21 cellular contexts compared by ENCODE assay signal in genomic region chr11:94751806-94752205, GRCh38. TPM values are rescaled to one million over a fixed set of nuclear protein-coding genes. Genes with fewer than 3 reads are reported as not detected.
DNase-seq lines count a peak whose midpoint lies in the region; ATAC-seq and TF ChIP-seq lines count a peak whose summit lies in the region.
"Had no signal": no experiment of that assay in that cellular context is flagged by ENCODE, and none has a peak within 500 bp of the region (broad histone marks: within the 10 kb centered on the region; RNA-seq: fewer than 3 reads in every experiment).

No MANE protein-coding gene starts in this region.

- no peak for DNase-seq in heart left ventricle
- DNase-seq in Right ventricle myocardium superior: no peak
- no peak for DNase-seq in esophagus muscularis mucosa (ENCODE audit: extremely low spot score)
- no peak for DNase-seq in neural crest cell (ENCODE audit: low read depth, low spot score)
- no peak for DNase-seq in testis
- no peak for DNase-seq in HUDEP-2 (lab: John Stamatoyannopoulos, UW; ENCODE audit: unreplicated experiment in 76 of 76)
- no peak for DNase-seq in activated T-helper 2 cell treated with anti-CD3 and anti-CD28 coated beads, Interferon-gamma antibody, Interleukin-2, Interleukin-4, amounts not matched to agents 10 μg/mL and 5 μg/mL and 100 μg/mL, durations not matched to agents 14 hours and 24 hours and 36 hours (ENCODE audit: low spot score)
- DNase-seq: Caco-2; endodermal cell; NCI-H1436 treated with DMSO at 0.1 percent for 48 hours; NCI-H524 treated with DMSO at 0.1 percent for 48 hours; nephron progenitor cell; RPMI8226; SK-N-SH; stimulated activated CD4-positive, alpha-beta T cell treated with anti-CD3 and anti-CD28 coated beads, Interleukin-2, amount 100 ng/mL, for 24 hours; thyroid gland had no signal

- H3K27me3 Mint-ChIP-seq in neural crest cell (ENCODE audit: low read depth): no peaks in the 10 kb centered on the region
- H3K27me3 Mint-ChIP-seq in activated T-helper 2 cell treated with anti-CD3 and anti-CD28 coated beads, Interferon-gamma antibody, Interleukin-2, Interleukin-4, amounts not matched to agents 10 μg/mL and 5 μg/mL and 100 μg/mL, durations not matched to agents 14 hours and 24 hours and 36 hours (ENCODE audit: low read depth): peaks cover 27% of the 10 kb centered on the region

- H3K36me3 ChIP-seq in heart left ventricle: no peaks in the 10 kb centered on the region
- H3K36me3 ChIP-seq in esophagus muscularis mucosa: no peaks in the 10 kb centered on the region
- no peaks in the 10 kb centered on the region for H3K36me3 ChIP-seq in testis (ENCODE audit: low read depth, missing control alignments)
- H3K36me3 ChIP-seq: BLaER1, thyroid gland had no signal

- H3K36me3 Mint-ChIP-seq in neural crest cell (ENCODE audit: low read depth): no peaks in the 10 kb centered on the region
- no peaks in the 10 kb centered on the region for H3K36me3 Mint-ChIP-seq in activated T-helper 2 cell treated with anti-CD3 and anti-CD28 coated beads, Interferon-gamma antibody, Interleukin-2, Interleukin-4, amounts not matched to agents 10 μg/mL and 5 μg/mL and 100 μg/mL, durations not matched to agents 14 hours and 24 hours and 36 hours (ENCODE audit: low read depth)
- H3K36me3 Mint-ChIP-seq: stimulated activated memory B cell treated with anti-CD40 and anti-IgM and Interleukin-4, amounts not matched to agents 10 μg/mL and 1 μg/mL and 100 μg/mL, for 72 hours had no signal

- no peak for TF ChIP-seq EP300 in esophagus muscularis mucosa (IDR thresholded peaks at IDR 0.05)

- H3K9me3 ChIP-seq in heart left ventricle (no peaks in the 10 kb centered on the region), esophagus muscularis mucosa (no peaks in the 10 kb centered on the region), testis (no peaks in the 10 kb centered on the region)
- H3K9me3 ChIP-seq: BLaER1, Caco-2, SK-N-SH, thyroid gland had no signal

- intact Hi-C loops in heart left ventricle (cut with DNase I): loop anchor here in 2 of 10 donors (2.0 to 5.0 kb wide), 2 partner anchors 95 to 109 kb away; no protein-coding TSS in a partner anchor
- intact Hi-C loops in Right ventricle myocardium superior (cut with DNase I): no loop called here
- intact Hi-C loops in esophagus muscularis mucosa (cut with DNase I): no loop called here
- intact Hi-C loops in testis (cut with DNase I; ENCODE audit: low total_unique reads): no loop called here
- intact Hi-C loops in activated T-helper 2 cell treated with anti-CD3 and anti-CD28 coated beads, Interferon-gamma antibody, Interleukin-2, Interleukin-4, amounts not matched to agents 10 μg/mL and 5 μg/mL and 100 μg/mL, durations not matched to agents 14 hours and 24 hours and 36 hours (cut with micrococcal nuclease): no loop called here

- ATAC-seq in heart left ventricle: no peak
- ATAC-seq in Right ventricle myocardium superior (ENCODE audit: poor library complexity): no peak
- no peak for ATAC-seq in HG03342 (IDR thresholded peaks at IDR 0.05; ENCODE audit: unreplicated experiment)
- ATAC-seq: activated T-helper 17 cell treated with anti-CD3 and anti-CD28 coated beads, Interleukin-2, amount 50 U/mL, for 72 hours; GM23338; stimulated activated memory B cell treated with anti-CD40 and anti-IgM and Interleukin-4, amounts not matched to agents 10 μg/mL and 1 μg/mL and 100 μg/mL, for 72 hours had no signal

- no peaks in the 10 kb centered on the region for H3K9me3 Mint-ChIP-seq in neural crest cell
- H3K9me3 Mint-ChIP-seq in activated T-helper 2 cell treated with anti-CD3 and anti-CD28 coated beads, Interferon-gamma antibody, Interleukin-2, Interleukin-4, amounts not matched to agents 10 μg/mL and 5 μg/mL and 100 μg/mL, durations not matched to agents 14 hours and 24 hours and 36 hours: no peaks in the 10 kb centered on the region
- H3K9me3 Mint-ChIP-seq: activated T-helper 17 cell treated with anti-CD3 and anti-CD28 coated beads, Interleukin-2, amount 50 U/mL, for 72 hours; endodermal cell; GM23338; nephron progenitor cell; stimulated activated memory B cell treated with anti-CD40 and anti-IgM and Interleukin-4, amounts not matched to agents 10 μg/mL and 1 μg/mL and 100 μg/mL, for 72 hours had no signal

- no peak for TF ChIP-seq POLR2A in heart left ventricle (IDR thresholded peaks at IDR 0.05)
- no peak for TF ChIP-seq POLR2A in esophagus muscularis mucosa (IDR thresholded peaks at IDR 0.05; ENCODE audit: low read depth)
- TF ChIP-seq POLR2A in testis (IDR thresholded peaks at IDR 0.05): no peak

- H3K4me3 Mint-ChIP-seq in neural crest cell: no peak overlapping the region
- no peak overlapping the region for H3K4me3 Mint-ChIP-seq in activated T-helper 2 cell treated with anti-CD3 and anti-CD28 coated beads, Interferon-gamma antibody, Interleukin-2, Interleukin-4, amounts not matched to agents 10 μg/mL and 5 μg/mL and 100 μg/mL, durations not matched to agents 14 hours and 24 hours and 36 hours (ENCODE audit: low read depth)
- H3K4me3 Mint-ChIP-seq: activated T-helper 17 cell treated with anti-CD3 and anti-CD28 coated beads, Interleukin-2, amount 50 U/mL, for 72 hours; endodermal cell; GM23338; nephron progenitor cell; stimulated activated memory B cell treated with anti-CD40 and anti-IgM and Interleukin-4, amounts not matched to agents 10 μg/mL and 1 μg/mL and 100 μg/mL, for 72 hours had no signal

- TF ChIP-seq CTCF in heart left ventricle (IDR thresholded peaks at IDR 0.05) (no peak), esophagus muscularis mucosa (IDR thresholded peaks at IDR 0.05) (no peak), neural crest cell (conservative IDR thresholded peaks at IDR 0.05) (no peak), testis (IDR thresholded peaks at IDR 0.05) (no peak)

- peak overlapping the region in 9 of 12 donors; percentile 28 to 80 (median 58) for H3K27ac ChIP-seq in heart left ventricle
- H3K27ac ChIP-seq in esophagus muscularis mucosa (replicated peaks in 1 of 4): peak overlapping the region; percentile 76 to 82 (median 80)
- H3K27ac ChIP-seq in testis: no peak overlapping the region
- H3K27ac ChIP-seq: BLaER1, thyroid gland had no signal

- no peak overlapping the region for H3K4me3 ChIP-seq in heart left ventricle
- H3K4me3 ChIP-seq in esophagus muscularis mucosa: peak overlapping the region in 2 of 4 donors; percentile 11 to 14
- H3K4me3 ChIP-seq in testis: no peak overlapping the region
- H3K4me3 ChIP-seq: BLaER1, GM23338, thyroid gland had no signal

- H3K4me1 ChIP-seq in heart left ventricle: peaks cover 0 to 31% (median 14%) of the 10 kb centered on the region in 12 donors
- peaks cover 26 to 69% (median 55%) of the 10 kb centered on the region in 4 donors for H3K4me1 ChIP-seq in esophagus muscularis mucosa
- no peaks in the 10 kb centered on the region for H3K4me1 ChIP-seq in testis

- H3K27ac Mint-ChIP-seq in neural crest cell (ENCODE audit: unreplicated experiment): peak overlapping the region; percentile 47
- no peak overlapping the region for H3K27ac Mint-ChIP-seq in activated T-helper 2 cell treated with anti-CD3 and anti-CD28 coated beads, Interferon-gamma antibody, Interleukin-2, Interleukin-4, amounts not matched to agents 10 μg/mL and 5 μg/mL and 100 μg/mL, durations not matched to agents 14 hours and 24 hours and 36 hours
- H3K27ac Mint-ChIP-seq: activated T-helper 17 cell treated with anti-CD3 and anti-CD28 coated beads, Interleukin-2, amount 50 U/mL, for 72 hours; endodermal cell; GM23338; nephron progenitor cell; stimulated activated memory B cell treated with anti-CD40 and anti-IgM and Interleukin-4, amounts not matched to agents 10 μg/mL and 1 μg/mL and 100 μg/mL, for 72 hours had no signal

- WGBS in heart left ventricle, 4 donors: 83 to 89% (median 87%) methylated on average over 4 of the region's 4 CpGs
- WGBS in esophagus muscularis mucosa: 54% methylated on average over 4 of the region's 4 CpGs
- 70 to 77% methylated on average over 4 of the region's 4 CpGs for WGBS in testis, 2 donors

- peaks cover 11% of the 10 kb centered on the region for H3K4me1 Mint-ChIP-seq in neural crest cell
- H3K4me1 Mint-ChIP-seq in activated T-helper 2 cell treated with anti-CD3 and anti-CD28 coated beads, Interferon-gamma antibody, Interleukin-2, Interleukin-4, amounts not matched to agents 10 μg/mL and 5 μg/mL and 100 μg/mL, durations not matched to agents 14 hours and 24 hours and 36 hours (ENCODE audit: low read depth): no peaks in the 10 kb centered on the region
- H3K4me1 Mint-ChIP-seq: activated T-helper 17 cell treated with anti-CD3 and anti-CD28 coated beads, Interleukin-2, amount 50 U/mL, for 72 hours; stimulated activated memory B cell treated with anti-CD40 and anti-IgM and Interleukin-4, amounts not matched to agents 10 μg/mL and 1 μg/mL and 100 μg/mL, for 72 hours had no signal

- no peaks in the 10 kb centered on the region for H3K27me3 ChIP-seq in heart left ventricle
- no peaks in the 10 kb centered on the region for H3K27me3 ChIP-seq in esophagus muscularis mucosa
- H3K27me3 ChIP-seq in testis: no peaks in the 10 kb centered on the region
- H3K27me3 ChIP-seq: BLaER1, thyroid gland had no signal

RNA-seq across cellular contexts. Expression of gene AMOTL1, which starts 16.4 kb away (rescaled TPM):
- total RNA-seq in heart left ventricle: 10 to 100 TPM; 24.4 to 76.0 (median 51.7) TPM
- polyA plus RNA-seq in heart left ventricle: 1 to 10 TPM; 6.2 to 9.0 TPM
- 45.5 TPM for total RNA-seq in Right ventricle myocardium superior
- 100 to 1,000 TPM; 172 to 259 (median 182) TPM for total RNA-seq in esophagus muscularis mucosa
- total RNA-seq in neural crest cell: 67.5 and 69.0 TPM in 2 replicates
- total RNA-seq in testis: 10 to 100 TPM; 17.1 to 18.7 TPM
- polyA plus RNA-seq in testis (ENCODE audit: insufficient read depth, low read depth, low replicate concordance): 25.4 TPM
- total RNA-seq in activated T-helper 2 cell treated with anti-CD3 and anti-CD28 coated beads, Interferon-gamma antibody, Interleukin-2, Interleukin-4, amounts not matched to agents 10 μg/mL and 5 μg/mL and 100 μg/mL, durations not matched to agents 14 hours and 24 hours and 36 hours: 4.8 and 5.9 TPM in 2 replicates

Comparison
In these comparisons a context has a peak if more than half of its experiments do, and no peak if none do; other contexts are left out.
1. H3K27ac ChIP-seq: peak in heart left ventricle (9 of 12) and esophagus muscularis mucosa (4 of 4); none in testis (0 of 2).